23 cellular contexts compared by ENCODE assay signal in the genomic region with DNA sequence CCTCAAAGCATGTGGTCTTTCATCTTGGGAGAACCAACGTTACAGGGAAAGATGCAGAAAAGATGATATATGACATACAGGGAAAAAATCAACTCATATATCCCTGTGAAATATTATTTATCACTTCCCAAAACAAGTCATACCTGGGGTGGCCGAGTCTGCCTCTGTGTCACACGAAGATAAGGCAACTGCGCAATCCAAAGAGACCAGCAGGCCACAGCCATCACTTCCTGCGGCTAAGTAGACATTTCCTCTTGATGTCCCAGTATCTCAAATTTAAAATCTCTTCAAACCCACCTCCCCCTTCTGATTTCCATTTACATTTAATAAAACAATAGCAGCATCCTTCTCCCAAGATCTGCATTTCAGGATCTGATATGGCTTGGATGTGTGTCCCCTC.
"Had no signal": no experiment of that assay in that cellular context is flagged by ENCODE, and none has a peak within 500 bp of the region (broad histone marks: within the 10 kb centered on the region; RNA-seq: fewer than 3 reads in every experiment).

No MANE protein-coding gene starts in this region.

- ATAC-seq: activated T-cell treated with anti-CD3 and anti-CD28 coated beads, Interleukin-2, amount 50 U/mL, for 4 hours; activated T-helper 17 cell treated with anti-CD3 and anti-CD28 coated beads, Interleukin-2, amount 50 U/mL, for 72 hours; T-helper 17 cell had no signal

- H3K4me3 ChIP-seq: cardiac muscle cell, PC-9 had no signal

- H3K27ac Mint-ChIP-seq: activated CD4-positive, alpha-beta memory T cell treated with anti-CD3 and anti-CD28 coated beads for 36 hours; activated CD4-positive, alpha-beta T cell treated with anti-CD3 and anti-CD28 coated beads, Interleukin-2, amount 10 ng/mL, durations not matched to agents 7 days and 5 days; activated naive CD4-positive, alpha-beta T cell treated with anti-CD3 and anti-CD28 coated beads for 36 hours; activated naive CD8-positive, alpha-beta T cell; activated T-helper 17 cell treated with anti-CD3 and anti-CD28 coated beads, Interleukin-2, amount 50 U/mL, for 72 hours; T-helper 17 cell had no signal

- H3K27ac ChIP-seq: brain microvascular endothelial cell, cardiac muscle cell, PC-9 had no signal

- DNase-seq: activated CD4-positive, alpha-beta memory T cell treated with anti-CD3 and anti-CD28 coated beads for 36 hours; activated CD4-positive, alpha-beta T cell treated with anti-CD3 and anti-CD28 coated beads, Interleukin-2, amount 10 ng/mL, durations not matched to agents 7 days and 5 days; activated CD4-positive, CD25-positive, alpha-beta regulatory T cell; activated CD8-positive, alpha-beta memory T cell treated with anti-CD3 and anti-CD28 coated beads for 24 hours; activated gamma-delta T cell; activated naive CD4-positive, alpha-beta T cell treated with anti-CD3 and anti-CD28 coated beads for 36 hours; activated T-cell treated with anti-CD3 and anti-CD28 coated beads, Interleukin-2, amount 50 U/mL, for 4 hours; brain microvascular endothelial cell; Karpas-422; MM.1S; NCI-H1105; NCI-H1436; NCI-H1694 treated with DMSO at 0.1 percent for 48 hours; NCI-H2029 treated with DMSO at 0.1 percent for 48 hours; NCI-H446; NCI-H524; PC-9; SHP77 treated with DMSO at 0.1 percent for 48 hours; T-helper 17 cell; T-helper 9 cell had no signal

- H3K4me3 Mint-ChIP-seq: activated CD4-positive, alpha-beta memory T cell treated with anti-CD3 and anti-CD28 coated beads for 36 hours; activated CD4-positive, alpha-beta T cell treated with anti-CD3 and anti-CD28 coated beads, Interleukin-2, amount 10 ng/mL, durations not matched to agents 7 days and 5 days; activated naive CD4-positive, alpha-beta T cell treated with anti-CD3 and anti-CD28 coated beads for 36 hours; activated naive CD8-positive, alpha-beta T cell; activated T-cell treated with anti-CD3 and anti-CD28 coated beads, Interleukin-2, amount 50 U/mL, for 4 hours; activated T-helper 17 cell treated with anti-CD3 and anti-CD28 coated beads, Interleukin-2, amount 50 U/mL, for 72 hours; T-helper 17 cell had no signal

- H3K4me1 Mint-ChIP-seq: activated CD4-positive, alpha-beta T cell treated with anti-CD3 and anti-CD28 coated beads, Interleukin-2, amount 10 ng/mL, durations not matched to agents 7 days and 5 days; activated T-helper 17 cell treated with anti-CD3 and anti-CD28 coated beads, Interleukin-2, amount 50 U/mL, for 72 hours; T-helper 17 cell had no signal

- H3K27me3 Mint-ChIP-seq: activated naive CD8-positive, alpha-beta T cell had no signal

- H3K27me3 ChIP-seq: brain microvascular endothelial cell, cardiac muscle cell had no signal
